1 cellular context compared by ENCODE assay signal in the genomic region with DNA sequence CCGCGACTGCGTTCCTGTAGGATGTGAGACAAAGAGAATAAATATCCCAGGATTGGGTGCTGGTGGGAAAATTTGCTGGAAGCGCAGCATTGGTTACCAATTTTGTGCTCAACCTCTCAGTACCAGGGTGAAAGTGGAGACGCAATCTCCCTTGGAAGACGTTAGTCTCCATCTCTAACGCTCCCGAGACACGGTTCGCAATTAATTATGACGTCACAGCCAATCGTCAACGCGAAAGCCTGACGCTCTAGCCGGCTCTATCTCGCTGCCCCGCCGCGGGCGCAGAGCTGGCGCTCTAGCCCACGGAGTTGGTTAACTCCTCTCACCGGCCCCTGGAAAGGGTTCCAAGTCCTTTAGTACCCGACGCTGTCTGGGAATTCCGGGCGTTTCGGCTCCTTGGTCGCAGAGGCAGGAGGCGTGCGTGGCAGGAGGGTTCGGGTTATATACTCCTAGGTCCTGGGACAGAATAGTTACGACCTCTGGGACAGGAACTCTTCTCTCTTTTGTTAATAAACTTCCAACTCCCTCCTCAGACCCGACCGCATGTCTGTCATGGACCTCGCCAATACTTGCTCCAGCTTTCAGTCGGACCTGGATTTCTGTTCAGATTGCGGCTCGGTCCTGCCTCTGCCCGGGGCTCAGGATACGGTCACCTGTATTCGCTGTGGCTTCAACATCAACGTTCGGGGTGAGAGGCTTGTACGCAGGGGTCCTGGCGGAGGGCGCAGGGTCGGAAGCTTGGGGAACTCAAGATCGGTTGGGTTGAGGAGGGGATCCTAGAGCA.
TF ChIP-seq lines count a peak whose summit lies in the region.

A gene with protein sequence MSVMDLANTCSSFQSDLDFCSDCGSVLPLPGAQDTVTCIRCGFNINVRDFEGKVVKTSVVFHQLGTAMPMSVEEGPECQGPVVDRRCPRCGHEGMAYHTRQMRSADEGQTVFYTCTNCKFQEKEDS (plus strand): TSS at position 284 of the 784 bp plus-strand sequence. CDS start 260 bp downstream, at position 544.

TF ChIP-seq in WTC11, 78 proteins besides CTCF, POLR2A, EP300 and RAD21 (continued from another document):
- TF ChIP-seq, protein P1, sequence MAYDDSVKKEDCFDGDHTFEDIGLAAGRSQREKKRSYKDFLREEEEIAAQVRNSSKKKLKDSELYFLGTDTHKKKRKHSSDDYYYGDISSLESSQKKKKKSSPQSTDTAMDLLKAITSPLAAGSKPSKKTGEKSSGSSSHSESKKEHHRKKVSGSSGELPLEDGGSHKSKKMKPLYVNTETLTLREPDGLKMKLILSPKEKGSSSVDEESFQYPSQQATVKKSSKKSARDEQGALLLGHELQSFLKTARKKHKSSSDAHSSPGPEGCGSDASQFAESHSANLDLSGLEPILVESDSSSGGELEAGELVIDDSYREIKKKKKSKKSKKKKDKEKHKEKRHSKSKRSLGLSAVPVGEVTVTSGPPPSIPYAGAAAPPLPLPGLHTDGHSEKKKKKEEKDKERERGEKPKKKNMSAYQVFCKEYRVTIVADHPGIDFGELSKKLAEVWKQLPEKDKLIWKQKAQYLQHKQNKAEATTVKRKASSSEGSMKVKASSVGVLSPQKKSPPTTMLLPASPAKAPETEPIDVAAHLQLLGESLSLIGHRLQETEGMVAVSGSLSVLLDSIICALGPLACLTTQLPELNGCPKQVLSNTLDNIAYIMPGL (CRISPR knock-in tag; IDR thresholded peaks at IDR 0.05), result 0 out of 2 replicates have a peak, but pooled peaks have one; percentile 32
- TF ChIP-seq KAT7 (CRISPR knock-in tag; IDR thresholded peaks at IDR 0.05; ENCODE audit: borderline replicate concordance) (no peak), RELA (CRISPR knock-in tag; IDR thresholded peaks at IDR 0.05; ENCODE audit: borderline replicate concordance) (no peak), NFYB (CRISPR knock-in tag; conservative IDR thresholded peaks at IDR 0.05; ENCODE audit: low read depth) (peak; percentile 86), ZBTB21 (CRISPR knock-in tag; IDR thresholded peaks at IDR 0.05; ENCODE audit: borderline replicate concordance) (no peak), GRHL2 (CRISPR knock-in tag; IDR thresholded peaks at IDR 0.05; ENCODE audit: insufficient replicate concordance, severe bottlenecking) (no peak), ZNF416 (CRISPR knock-in tag; IDR thresholded peaks at IDR 0.05) (no peak)
- TF ChIP-seq, protein P2, sequence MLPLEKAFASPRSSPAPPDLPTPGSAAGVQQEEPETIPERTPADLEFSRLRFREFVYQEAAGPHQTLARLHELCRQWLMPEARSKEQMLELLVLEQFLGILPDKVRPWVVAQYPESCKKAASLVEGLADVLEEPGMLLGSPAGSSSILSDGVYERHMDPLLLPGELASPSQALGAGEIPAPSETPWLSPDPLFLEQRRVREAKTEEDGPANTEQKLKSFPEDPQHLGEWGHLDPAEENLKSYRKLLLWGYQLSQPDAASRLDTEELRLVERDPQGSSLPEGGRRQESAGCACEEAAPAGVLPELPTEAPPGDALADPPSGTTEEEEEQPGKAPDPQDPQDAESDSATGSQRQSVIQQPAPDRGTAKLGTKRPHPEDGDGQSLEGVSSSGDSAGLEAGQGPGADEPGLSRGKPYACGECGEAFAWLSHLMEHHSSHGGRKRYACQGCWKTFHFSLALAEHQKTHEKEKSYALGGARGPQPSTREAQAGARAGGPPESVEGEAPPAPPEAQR (CRISPR knock-in tag; IDR thresholded peaks at IDR 0.05), result no peak
- TF ChIP-seq, protein P3, sequence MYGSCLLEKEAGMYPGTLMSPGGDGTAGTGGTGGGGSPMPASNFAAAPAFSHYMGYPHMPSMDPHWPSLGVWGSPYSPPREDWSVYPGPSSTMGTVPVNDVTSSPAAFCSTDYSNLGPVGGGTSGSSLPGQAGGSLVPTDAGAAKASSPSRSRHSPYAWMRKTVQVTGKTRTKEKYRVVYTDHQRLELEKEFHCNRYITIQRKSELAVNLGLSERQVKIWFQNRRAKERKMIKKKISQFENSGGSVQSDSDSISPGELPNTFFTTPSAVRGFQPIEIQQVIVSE (CRISPR knock-in tag; IDR thresholded peaks at IDR 0.05; ENCODE audit: borderline replicate concordance), result no peak
